Comparison of ENCODE assay signal across 8 cellular contexts in genomic region chr17:781920-782731, GRCh38. TPM values are rescaled to one million over a fixed set of nuclear protein-coding genes. Genes with fewer than 3 reads are reported as not detected.
DNase-seq lines count a peak whose midpoint lies in the region; ATAC-seq and TF ChIP-seq lines count a peak whose summit lies in the region.

GLOD4 (minus strand) TSS chr17:782280; CDS start chr17:782255, 25 bp downstream.
MRM3 (plus strand) TSS chr17:782353; CDS start chr17:782379, 26 bp downstream.

- intact Hi-C loops in Calu3 (cut with micrococcal nuclease; ENCODE audit: unreplicated experiment), result no loop called here

- no peaks in the 10 kb centered on the region for H3K27me3 Mint-ChIP-seq in Calu3 (ENCODE audit: unreplicated experiment)

- no peaks in the 10 kb centered on the region for H4K20me1 ChIP-seq in OCI-LY3 (ENCODE audit: insufficient read depth, low read length)

- no peaks in the 10 kb centered on the region for H3K9me3 ChIP-seq in HUES48 (ENCODE audit: control insufficient read depth, insufficient read depth, low read length)
- no peaks in the 10 kb centered on the region for H3K9me3 ChIP-seq in OCI-LY3 (ENCODE audit: insufficient read depth, low read length)

- H3K36me3 ChIP-seq in HUES48 (ENCODE audit: control insufficient read depth, insufficient read depth, low read length) (peaks cover 34% of the 10 kb centered on the region), OCI-LY3 (replicated peaks; ENCODE audit: low read depth, low read length) (peaks cover 9% of the 10 kb centered on the region)

- peak; percentile 81 for ATAC-seq in GM21390 (IDR thresholded peaks at IDR 0.05; ENCODE audit: unreplicated experiment)

- no peaks in the 10 kb centered on the region for H3K4me1 ChIP-seq in HUES48 (ENCODE audit: control insufficient read depth, insufficient read depth, low read length)
- peaks cover 12% of the 10 kb centered on the region for H3K4me1 ChIP-seq in OCI-LY3 (ENCODE audit: low read length)

- H3K9me3 Mint-ChIP-seq in Calu3 (ENCODE audit: low read depth, unreplicated experiment), result no peaks in the 10 kb centered on the region

- peak; percentile 88 for DNase-seq in Calu3
- peak; percentile 93 for DNase-seq in activated T-cell treated with anti-CD3 and anti-CD28 coated beads for 24 hours (ENCODE audit: low read depth)
- no peak for DNase-seq in epithelial cell of prostate (ENCODE audit: low read depth, low spot score)
- peak; percentile 96 for DNase-seq in mucosa of gallbladder (ENCODE audit: low spot score)
- DNase-seq in stimulated activated CD8-positive, alpha-beta memory T cell treated with anti-CD3 and anti-CD28 coated beads, Interleukin-4, amount 100 ng/mL, for 24 hours (ENCODE audit: low read depth), result peak; percentile 96

- H3K4me1 Mint-ChIP-seq in Calu3 (ENCODE audit: low read depth, unreplicated experiment), result no peaks in the 10 kb centered on the region

- TF ChIP-seq CTCF in Calu3 (IDR thresholded peaks at IDR 0.05; ENCODE audit: unreplicated experiment), result no peak
- no peak for TF ChIP-seq CTCF in OCI-LY3 (IDR thresholded peaks at IDR 0.05; ENCODE audit: low read depth, low read length)

- H3K9ac ChIP-seq in HUES48 (ENCODE audit: low read depth, low read length) (peak within 1 kb of the TSS; percentile 85), OCI-LY3 (ENCODE audit: low read length) (peak within 1 kb of the TSS; percentile 81)

- H3K27ac ChIP-seq in HUES48 (ENCODE audit: low read depth, low read length), result peak within 1 kb of the TSS; percentile 82
- peak within 1 kb of the TSS; percentile 40 for H3K27ac ChIP-seq in OCI-LY3 (ENCODE audit: low read length)
- peak within 1 kb of the TSS; percentile 65 for H3K27ac ChIP-seq in epithelial cell of prostate

- peak within 1 kb of the TSS; percentile 91 for H3K27ac Mint-ChIP-seq in Calu3 (ENCODE audit: unreplicated experiment)

- peak within 1 kb of the TSS; percentile 94 for H3K4me2 ChIP-seq in OCI-LY3 (ENCODE audit: low read length)

- CTCF ChIA-PET in Calu3 (lab: Charles Lee), result interaction anchor here (0.7 to 0.9 kb wide), 2 partner anchors 81 to 215 kb away, joined by 3 read pairs; partner anchors contain the start of gene TIMM22

- peak within 1 kb of the TSS; percentile 94 for H3K4me3 Mint-ChIP-seq in Calu3 (ENCODE audit: low read depth, unreplicated experiment)

- BruUV-seq in Calu3 (replicated peaks; lab: Mats Ljungman, UMichigan), result TSS peak; percentile 58

- H3K4me3 ChIP-seq in HUES48 (ENCODE audit: low read depth, low read length) (peak within 1 kb of the TSS; percentile 83), OCI-LY3 (ENCODE audit: low read length) (peak within 1 kb of the TSS; percentile 96)

- H3K79me2 ChIP-seq in OCI-LY3 (ENCODE audit: low read length), result peaks cover 63% of the 10 kb centered on the region

- no peaks in the 10 kb centered on the region for H3K27me3 ChIP-seq in HUES48 (ENCODE audit: control insufficient read depth, insufficient read depth, low read length)
- no peaks in the 10 kb centered on the region for H3K27me3 ChIP-seq in OCI-LY3 (ENCODE audit: low read depth, low read length)

- peak within 1 kb of the TSS; percentile 61; the same call in 1 of the 2 replicates for H2AFZ ChIP-seq in OCI-LY3 (ENCODE audit: low read depth, low read length)

- peaks cover 27% of the 10 kb centered on the region for H3K36me3 Mint-ChIP-seq in Calu3 (ENCODE audit: insufficient read depth, unreplicated experiment)

RNA-seq across cellular contexts. Expression of gene GLOD4, which starts in this region (rescaled TPM):
- total RNA-seq in Calu3 (2022), result 56.9 and 65.7 TPM in 2 replicates
- 59.4 TPM for total RNA-seq in mucosa of gallbladder

RNA-seq across cellular contexts. Expression of gene MRM3, which starts in this region (rescaled TPM):
- 15.0 and 15.2 TPM in 2 replicates for total RNA-seq in Calu3 (2022)
- total RNA-seq in mucosa of gallbladder, result 13.4 TPM
